ENCODE assay signal across 7 cellular contexts in genomic region chr18:13823707-13824395, GRCh38. TPM values are rescaled to one million over a fixed set of nuclear protein-coding genes. Genes with fewer than 3 reads are reported as not detected.
DNase-seq lines count a peak whose midpoint lies in the region; ATAC-seq and TF ChIP-seq lines count a peak whose summit lies in the region.

MC5R (plus strand) TSS chr18:13824149; CDS start chr18:13825766, 1,617 bp downstream.

- DNase-seq in GM13976 (ENCODE audit: low spot score), result peak; percentile 94
- peak; percentile 18 for DNase-seq in NCI-H1048 (lab: John Stamatoyannopoulos, UW)
- DNase-seq in activated CD4-positive, alpha-beta T cell treated with anti-CD3 and anti-CD28 coated beads for 1 hour, result peak; percentile 58
- DNase-seq in cerebellar cortex (ENCODE audit: low spot score), result peak; percentile 50
- DNase-seq in left lung, result peak; percentile 49 to 91
- peak; percentile 70 for DNase-seq in stimulated activated CD4-positive, alpha-beta T cell treated with anti-CD3 and anti-CD28 coated beads, Interleukin-4, amount 100 ng/mL, for 24 hours

- intact Hi-C loops in left lung (cut with DNase I), result loop anchor here in 1 of 2 donors (10.0 kb wide), 1 partner anchor 261 kb away; no protein-coding TSS in a partner anchor

- ATAC-seq in HG02588 (IDR thresholded peaks at IDR 0.05; ENCODE audit: unreplicated experiment) (peak; percentile 91), left lung (peak; percentile 100)

- peak within 1 kb of the TSS; percentile 24 to 25 for H3K4me3 ChIP-seq in left lung

- H3K27ac ChIP-seq in left lung, result no peak within 1 kb of the TSS

- in situ Hi-C loops in GM13976 (cut with MboI; ENCODE audit: low sequenced_read_pairs, unreplicated experiment), result loop anchor here (25.0 kb wide), 1 partner anchor 262 kb away; no protein-coding TSS in a partner anchor

- H3K9me3 ChIP-seq in left lung, result no peaks in the 10 kb centered on the region

- H3K27me3 ChIP-seq in left lung, result peaks cover 10 to 60% of the 10 kb centered on the region in 2 donors

- peaks cover 0 to 5% of the 10 kb centered on the region in 2 donors for H3K4me1 ChIP-seq in left lung

- TF ChIP-seq CTCF in GM13976 (IDR thresholded peaks at IDR 0.05; ENCODE audit: borderline replicate concordance, control extremely low read depth, extremely low read depth, insufficient read depth, missing control alignments) (peak; percentile 99), left lung (IDR thresholded peaks at IDR 0.05) (peak; percentile 68 to 78)

- H3K36me3 ChIP-seq in left lung, result no peaks in the 10 kb centered on the region

RNA-seq across cellular contexts. Expression of gene MC5R, which starts in this region (rescaled TPM):
- total RNA-seq in left lung, result not detected

Comparison
In these comparisons a context has a peak if more than half of its experiments do, and no peak if none do; other contexts are left out.
1. Peak in DNase-seq, ATAC-seq and H3K4me3 ChIP-seq in left lung; RNA of the gene not detected or under 1 TPM.
2. DNase-seq: peak in every context shown above with its lines; median percentile 94 in GM13976; 70 in left lung; 70 in stimulated activated CD4-positive, alpha-beta T cell treated with anti-CD3 and anti-CD28 coated beads, Interleukin-4, amount 100 ng/mL, for 24 hours; 58 in activated CD4-positive, alpha-beta T cell treated with anti-CD3 and anti-CD28 coated beads for 1 hour; 50 in cerebellar cortex; 18 in NCI-H1048.